Comparison of ENCODE assay signal across 8 cellular contexts in genomic region chr22:31345331-31346254, GRCh38. TPM values are rescaled to one million over a fixed set of nuclear protein-coding genes. Genes with fewer than 3 reads are reported as not detected.
DNase-seq lines count a peak whose midpoint lies in the region; ATAC-seq lines count a peak whose summit lies in the region.

No MANE protein-coding gene starts in this region.

- peaks cover 26% of the 10 kb centered on the region for H3K36me3 ChIP-seq in CD4-positive, CD25-positive, alpha-beta regulatory T cell (ENCODE audit: control insufficient read depth, insufficient read depth, low read length)
- H3K36me3 ChIP-seq in muscle layer of duodenum (ENCODE audit: control insufficient read depth in 1 of 2, insufficient read depth in 2 of 2, low read length in 2 of 2), result peaks cover 15 to 18% of the 10 kb centered on the region in 2 donors

- peaks cover 0 to 54% (median 36%) of the 10 kb centered on the region in 4 donors for H3K4me1 Mint-ChIP-seq in CD4-positive, CD25-positive, alpha-beta regulatory T cell
- H3K4me1 Mint-ChIP-seq in activated T-cell treated with anti-CD3 and anti-CD28 coated beads, Interleukin-2, amount 50 U/mL, for 24 hours (ENCODE audit: low read depth), result peaks cover 51% of the 10 kb centered on the region

- H3K27ac Mint-ChIP-seq in CD4-positive, CD25-positive, alpha-beta regulatory T cell, result peak overlapping the region; percentile 83 to 97 (median 91)
- H3K27ac Mint-ChIP-seq in activated T-cell treated with anti-CD3 and anti-CD28 coated beads, Interleukin-2, amount 50 U/mL, for 24 hours, result peak overlapping the region; percentile 94

- peak overlapping the region; percentile 76 for H3K4me3 ChIP-seq in CD4-positive, CD25-positive, alpha-beta regulatory T cell (ENCODE audit: low read depth, low read length)
- H3K4me3 ChIP-seq in muscle layer of duodenum (ENCODE audit: low read depth in 1 of 2, low read length in 2 of 2), result peak overlapping the region; percentile 33 to 87

- peaks cover 0 to 1% (median 0%) of the 10 kb centered on the region in 7 donors for H3K9me3 Mint-ChIP-seq in CD4-positive, CD25-positive, alpha-beta regulatory T cell
- H3K9me3 Mint-ChIP-seq in activated T-cell treated with anti-CD3 and anti-CD28 coated beads, Interleukin-2, amount 50 U/mL, for 24 hours, result no peaks in the 10 kb centered on the region

- H3K27me3 ChIP-seq in CD4-positive, CD25-positive, alpha-beta regulatory T cell (ENCODE audit: control insufficient read depth, insufficient read depth, low read length), result no peaks in the 10 kb centered on the region
- no peaks in the 10 kb centered on the region for H3K27me3 ChIP-seq in muscle layer of duodenum (ENCODE audit: low read depth, low read length)

- H3K4me1 ChIP-seq in CD4-positive, CD25-positive, alpha-beta regulatory T cell (ENCODE audit: control insufficient read depth, insufficient read depth, low read length, poor library complexity, severe bottlenecking), result peaks cover 59% of the 10 kb centered on the region
- H3K4me1 ChIP-seq in muscle layer of duodenum (ENCODE audit: control insufficient read depth in 1 of 2, insufficient read depth in 2 of 2, low read length in 2 of 2), result peaks cover 18 to 47% of the 10 kb centered on the region in 2 donors

- peaks cover 7% of the 10 kb centered on the region for H3K36me3 Mint-ChIP-seq in CD4-positive, CD25-positive, alpha-beta regulatory T cell
- H3K36me3 Mint-ChIP-seq in activated T-cell treated with anti-CD3 and anti-CD28 coated beads, Interleukin-2, amount 50 U/mL, for 24 hours (ENCODE audit: low read depth), result peaks cover 55% of the 10 kb centered on the region

- ATAC-seq in CD4-positive, CD25-positive, alpha-beta regulatory T cell (ENCODE audit: low read depth in 2 of 2), result peak; percentile 61 to 64
- ATAC-seq in GM19452 (IDR thresholded peaks at IDR 0.05; ENCODE audit: unreplicated experiment) (peak; percentile 58), esophagus mucosa (peak; percentile 56)

- peak overlapping the region; percentile 90 to 98 (median 95) for H3K4me3 Mint-ChIP-seq in CD4-positive, CD25-positive, alpha-beta regulatory T cell
- peak overlapping the region; percentile 92 for H3K4me3 Mint-ChIP-seq in activated T-cell treated with anti-CD3 and anti-CD28 coated beads, Interleukin-2, amount 50 U/mL, for 24 hours

- H3K27me3 Mint-ChIP-seq in CD4-positive, CD25-positive, alpha-beta regulatory T cell, result no peaks in the 10 kb centered on the region
- no peaks in the 10 kb centered on the region for H3K27me3 Mint-ChIP-seq in activated T-cell treated with anti-CD3 and anti-CD28 coated beads, Interleukin-2, amount 50 U/mL, for 24 hours

- no peaks in the 10 kb centered on the region for H3K9me3 ChIP-seq in CD4-positive, CD25-positive, alpha-beta regulatory T cell (ENCODE audit: control insufficient read depth in 2 of 2, low read length in 2 of 2)
- H3K9me3 ChIP-seq in muscle layer of duodenum (ENCODE audit: control insufficient read depth in 1 of 2, low read length in 2 of 2), result no peaks in the 10 kb centered on the region

- peak overlapping the region; percentile 68 for H3K27ac ChIP-seq in CD4-positive, CD25-positive, alpha-beta regulatory T cell (ENCODE audit: insufficient read depth, low read length, poor library complexity, severe bottlenecking)
- H3K27ac ChIP-seq in muscle layer of duodenum (ENCODE audit: low read length), result no peak overlapping the region

- DNase-seq in CD4-positive, CD25-positive, alpha-beta regulatory T cell, result peak; percentile 89 to 93 (median 91)
- peak; percentile 96 for DNase-seq in HuH-7 (ENCODE audit: low spot score)
- DNase-seq in OCI-M1 (lab: John Stamatoyannopoulos, UW), result peak; percentile 90
- DNase-seq in activated T-cell treated with anti-CD3 and anti-CD28 coated beads, Interleukin-2, amount 50 U/mL, for 24 hours, result peak; percentile 94
- DNase-seq in stimulated activated CD8-positive, alpha-beta memory T cell treated with anti-CD3 and anti-CD28 coated beads, Interleukin-7, amount 100 ng/mL, for 24 hours (ENCODE audit: low read depth), result peak; percentile 69

RNA-seq across cellular contexts. Expression of gene PATZ1, which starts 0.6 kb away (rescaled TPM):
- total RNA-seq in CD4-positive, CD25-positive, alpha-beta regulatory T cell, result 38.9 TPM
- 10 to 100 TPM in 3 of 4 donors, 1 to 10 TPM in 1; 8.2 to 13.8 (median 11.8) TPM for polyA plus RNA-seq in CD4-positive, CD25-positive, alpha-beta regulatory T cell
- total RNA-seq in esophagus mucosa, result 6.2 TPM

RNA-seq across cellular contexts. Expression of gene PIK3IP1, which starts 53.3 kb away (rescaled TPM):
- total RNA-seq in CD4-positive, CD25-positive, alpha-beta regulatory T cell, result 534 TPM
- 100 to 1,000 TPM; 425 to 700 (median 557) TPM for polyA plus RNA-seq in CD4-positive, CD25-positive, alpha-beta regulatory T cell
- total RNA-seq in esophagus mucosa, result 5.8 TPM

RNA-seq across cellular contexts. Expression of gene DRG1, which starts 53.8 kb away (rescaled TPM):
- total RNA-seq in CD4-positive, CD25-positive, alpha-beta regulatory T cell, result 53.8 TPM
- polyA plus RNA-seq in CD4-positive, CD25-positive, alpha-beta regulatory T cell, result 100 to 1,000 TPM in 1 of 4 donors, 10 to 100 TPM in 3; 86.3 to 105 (median 91.6) TPM
- 38.1 TPM for total RNA-seq in esophagus mucosa

Comparison
In these comparisons a context has a peak if more than half of its experiments do, and no peak if none do; other contexts are left out.
1. RNA of gene PIK3IP1, which starts 53.3 kb away (total RNA-seq): 534 TPM in CD4-positive, CD25-positive, alpha-beta regulatory T cell (single experiment); 5.8 TPM in esophagus mucosa (single experiment); every median in the first group is over 10 times any median in the second.
2. Peak in every context shown above with its lines, with median percentiles within 50 percentile points of each other: ATAC-seq and DNase-seq.